22 cellular contexts compared by ENCODE assay signal in genomic region chr7:1244701-1245526, GRCh38. TPM values are rescaled to one million over a fixed set of nuclear protein-coding genes. Genes with fewer than 3 reads are reported as not detected.
"Had no signal": no experiment of that assay in that cellular context is flagged by ENCODE, and none has a peak within 500 bp of the region (broad histone marks: within the 10 kb centered on the region; RNA-seq: fewer than 3 reads in every experiment).

No MANE protein-coding gene starts in this region.

- H3K4me1 Mint-ChIP-seq: activated CD4-positive, alpha-beta T cell treated with anti-CD3 and anti-CD28 coated beads, Interleukin-2, amount 10 ng/mL, durations not matched to agents 7 days and 5 days had no signal

- H3K4me3 Mint-ChIP-seq: activated CD4-positive, alpha-beta T cell treated with anti-CD3 and anti-CD28 coated beads, Interleukin-2, amount 10 ng/mL, durations not matched to agents 7 days and 5 days had no signal

- H3K27ac Mint-ChIP-seq: activated CD4-positive, alpha-beta T cell treated with anti-CD3 and anti-CD28 coated beads, Interleukin-2, amount 10 ng/mL, durations not matched to agents 7 days and 5 days; activated T-helper 2 cell treated with anti-CD3 and anti-CD28 coated beads, Interferon-gamma antibody, Interleukin-2, Interleukin-4, amounts not matched to agents 10 μg/mL and 5 μg/mL and 100 μg/mL, durations not matched to agents 14 hours and 24 hours and 36 hours; immature natural killer cell had no signal

- H3K9me3 ChIP-seq: esophagus squamous epithelium, pancreas, suprapubic skin had no signal

- ATAC-seq: pancreas had no signal

- H3K27ac ChIP-seq: esophagus squamous epithelium, pancreas, skin epidermis, suprapubic skin had no signal

- DNase-seq: activated CD4-positive, alpha-beta T cell treated with anti-CD3 and anti-CD28 coated beads, Interleukin-2, amount 10 ng/mL, durations not matched to agents 7 days and 5 days; activated CD4-positive, CD25-positive, alpha-beta regulatory T cell; activated naive CD4-positive, alpha-beta T cell treated with anti-CD3 and anti-CD28 coated beads, Interleukin-2, amount 50 U/mL, for 16 hours; activated T-cell treated with anti-CD3 and anti-CD28 coated beads for 4 hours; dorsolateral prefrontal cortex; esophagus squamous epithelium; immature natural killer cell; stimulated activated CD4-positive, alpha-beta T cell treated with anti-CD3 and anti-CD28 coated beads, Interleukin-15, amount 100 ng/mL, for 24 hours; stimulated activated CD4-positive, alpha-beta T cell treated with anti-CD3 and anti-CD28 coated beads, Interleukin-4, amount 100 ng/mL, for 1 hour; stimulated activated naive CD4-positive, alpha-beta T cell treated with Interleukin-2 at 50 U/mL for 16 hours; trophoblast cell had no signal

- H3K9me3 Mint-ChIP-seq: activated CD4-positive, alpha-beta T cell treated with anti-CD3 and anti-CD28 coated beads, Interleukin-2, amount 10 ng/mL, durations not matched to agents 7 days and 5 days; activated T-helper 2 cell treated with anti-CD3 and anti-CD28 coated beads, Interferon-gamma antibody, Interleukin-2, Interleukin-4, amounts not matched to agents 10 μg/mL and 5 μg/mL and 100 μg/mL, durations not matched to agents 14 hours and 24 hours and 36 hours; immature natural killer cell had no signal

- H3K4me3 ChIP-seq: dorsolateral prefrontal cortex, esophagus squamous epithelium, lung, pancreas, skin epidermis, suprapubic skin had no signal

- H3K36me3 Mint-ChIP-seq: immature natural killer cell had no signal

- H3K4me1 ChIP-seq: pancreas had no signal

- H3K36me3 ChIP-seq: esophagus squamous epithelium, pancreas, suprapubic skin had no signal

RNA-seq across cellular contexts. Expression of gene UNCX, which starts 12.2 kb away (rescaled TPM):
- total RNA-seq: activated CD4-positive, alpha-beta T cell treated with anti-CD3 and anti-CD28 coated beads, Interleukin-2, amount 10 ng/mL, durations not matched to agents 7 days and 5 days; activated CD8-positive, alpha-beta memory T cell treated with anti-CD3 and anti-CD28 coated beads for 36 hours; activated T-helper 2 cell treated with anti-CD3 and anti-CD28 coated beads, Interferon-gamma antibody, Interleukin-2, Interleukin-4, amounts not matched to agents 10 μg/mL and 5 μg/mL and 100 μg/mL, durations not matched to agents 14 hours and 24 hours and 36 hours; astrocyte; dorsolateral prefrontal cortex; esophagus squamous epithelium; fibroblast of villous mesenchyme; glomerular endothelial cell; lung; pancreas; renal cortical epithelial cell; suprapubic skin had no signal
- polyA plus RNA-seq: adipose tissue, immature natural killer cell, lung, pancreas had no signal
